In genomic region chr7:4610768-4611467, GRCh38 we compare ENCODE assay signal across 8 cellular contexts.
A peak's percentile ranks its signal among the peaks of the same experiment; 100 is the strongest.
DNase-seq lines count a peak whose midpoint lies in the region; ATAC-seq, FAIRE-seq and TF ChIP-seq lines count a peak whose summit lies in the region.

No MANE protein-coding gene starts in this region.

- no peaks in the 10 kb centered on the region for H3K27me3 ChIP-seq in endothelial cell of umbilical vein (ENCODE audit: control insufficient read depth in 2 of 2, insufficient read depth in 2 of 2, low read length in 2 of 2)
- no peaks in the 10 kb centered on the region for H3K27me3 ChIP-seq in suprapubic skin

- H4K20me1 ChIP-seq in endothelial cell of umbilical vein (replicated peaks; ENCODE audit: control insufficient read depth, extremely low read depth, insufficient read depth, low read length): no peaks in the 10 kb centered on the region

- no peaks in the 10 kb centered on the region for H3K36me3 ChIP-seq in endothelial cell of umbilical vein (ENCODE audit: control insufficient read depth in 2 of 2, extremely low read depth in 1 of 2, insufficient read depth in 2 of 2, low read length in 2 of 2)
- no peaks in the 10 kb centered on the region for H3K36me3 ChIP-seq in suprapubic skin

- no peak overlapping the region for H3K9ac ChIP-seq in endothelial cell of umbilical vein (replicated peaks; ENCODE audit: extremely low read depth, insufficient read depth, low read length)

- peak; percentile 4 for DNase-seq in NK-92 treated with Interleukin-12 subunit alpha and Interleukin-12 subunit beta, amount 100 ng/mL, for 24 hours (lab: John Stamatoyannopoulos, UW)
- no peak for DNase-seq in NK-92 (lab: John Stamatoyannopoulos, UW; ENCODE audit: unreplicated experiment)
- DNase-seq in NCI-H774 (lab: John Stamatoyannopoulos, UW): peak; percentile 38
- peak; percentile 23 to 43 for DNase-seq in activated CD4-positive, alpha-beta T cell treated with anti-CD3 and anti-CD28 coated beads, Interleukin-2, amount 50 U/mL, for 48 hours
- peak; percentile 71 for DNase-seq in endothelial cell of umbilical vein (ENCODE audit: low read depth, low spot score)
- peak; percentile 72 for DNase-seq in mucosa of gallbladder (ENCODE audit: low spot score)
- peak; percentile 40 to 73 for DNase-seq in suprapubic skin (ENCODE audit: low spot score in 2 of 2)

- POLR2A ChIA-PET in endothelial cell of umbilical vein (lab: Charles Lee): no interaction called here

- TF ChIP-seq CTCF in endothelial cell of umbilical vein (IDR thresholded peaks at IDR 0.05; ENCODE audit: extremely low read depth in 1 of 2, insufficient read depth in 1 of 2, low read depth in 1 of 2, low read length in 2 of 2): peak; percentile 65 to 68
- peak; percentile 61 to 85 for TF ChIP-seq CTCF in suprapubic skin (IDR thresholded peaks at IDR 0.05)

- H3K4me3 ChIP-seq in endothelial cell of umbilical vein (replicated peaks in 1 of 3; ENCODE audit: insufficient read depth in 1 of 3, low read depth in 1 of 3, low read length in 3 of 3) (no peak overlapping the region), suprapubic skin (no peak overlapping the region)

- no peak for TF ChIP-seq POLR2A in endothelial cell of umbilical vein (IDR thresholded peaks at IDR 0.05; ENCODE audit: low read depth, low read length)
- no peak for TF ChIP-seq POLR2A in suprapubic skin (IDR thresholded peaks at IDR 0.05)

- no peaks in the 10 kb centered on the region for H3K9me3 ChIP-seq in endothelial cell of umbilical vein (replicated peaks; ENCODE audit: control insufficient read depth, insufficient read depth, low read length)
- no peaks in the 10 kb centered on the region for H3K9me3 ChIP-seq in suprapubic skin

- H3K4me1 ChIP-seq in endothelial cell of umbilical vein (ENCODE audit: control insufficient read depth, extremely low read depth, insufficient read depth, low read length) (peaks cover 12% of the 10 kb centered on the region), suprapubic skin (peaks cover 16% of the 10 kb centered on the region)

- H2AFZ ChIP-seq in endothelial cell of umbilical vein (ENCODE audit: low read depth, low read length): no peak overlapping the region

- no peaks in the 10 kb centered on the region for H3K9me1 ChIP-seq in endothelial cell of umbilical vein (replicated peaks; ENCODE audit: control insufficient read depth, extremely low read depth, insufficient read depth, low read length)

- intact Hi-C loops in endothelial cell of umbilical vein (cut with micrococcal nuclease): loop anchor here (1.0 to 10.0 kb wide), 5 partner anchors 20 to 474 kb away; partner anchors contain the start of gene RADIL

- 39% methylated on average over 8 of the region's 8 CpGs for WGBS in suprapubic skin

- peak; percentile 88 for FAIRE-seq in endothelial cell of umbilical vein (lab: Jason Lieb, UNC)

- H3K79me2 ChIP-seq in endothelial cell of umbilical vein (ENCODE audit: control insufficient read depth, insufficient read depth, low read length): no peaks in the 10 kb centered on the region

- no peak overlapping the region for H3K27ac ChIP-seq in endothelial cell of umbilical vein (ENCODE audit: insufficient read depth, low read depth, low read length)
- no peak overlapping the region for H3K27ac ChIP-seq in suprapubic skin

- BruUV-seq in endothelial cell of umbilical vein (replicated peaks; lab: Mats Ljungman, UMichigan): no TSS peak

- no peak for TF ChIP-seq EP300 in suprapubic skin (IDR thresholded peaks at IDR 0.05)

- ATAC-seq in HG03378 (IDR thresholded peaks at IDR 0.05; ENCODE audit: unreplicated experiment): peak; percentile 80

- CTCF ChIA-PET in endothelial cell of umbilical vein (lab: Charles Lee): interaction anchor here (1.2 to 5.2 kb wide), 3 partner anchors 20 to 181 kb away, joined by 3 to 45 read pairs (median 7); no protein-coding TSS in a partner anchor

- H3K4me2 ChIP-seq in endothelial cell of umbilical vein (ENCODE audit: insufficient read depth, low read length): no peak overlapping the region

- dilution Hi-C loops in endothelial cell of umbilical vein (cut with MboI; ENCODE audit: extremely low pct_ligation_motif_present, low sequenced_read_pairs): no loop called here

TF ChIP-seq in endothelial cell of umbilical vein, 7 proteins besides CTCF, POLR2A, EP300 and RAD21:
- TF ChIP-seq POLR2AphosphoS5 (IDR thresholded peaks at IDR 0.05; ENCODE audit: insufficient read depth, low read depth, low read length): no peak
- no peak for TF ChIP-seq MAX (IDR thresholded peaks at IDR 0.05; ENCODE audit: insufficient read depth, insufficient read length)
- no peak for TF ChIP-seq FOS (IDR thresholded peaks at IDR 0.05; ENCODE audit: borderline replicate concordance, insufficient read depth, low read length)
- TF ChIP-seq MYC (IDR thresholded peaks at IDR 0.05; ENCODE audit: low read depth, low read length): no peak
- TF ChIP-seq EZH2 (IDR thresholded peaks at IDR 0.05; ENCODE audit: borderline replicate concordance, low read depth, low read length, severe bottlenecking): no peak
- no peak for TF ChIP-seq JUN (IDR thresholded peaks at IDR 0.05; ENCODE audit: borderline replicate concordance, insufficient read depth, insufficient read length, low read depth)
- TF ChIP-seq GATA2 (IDR thresholded peaks at IDR 0.05; ENCODE audit: insufficient read depth, insufficient read length, low read depth, low read length): no peak
